ENCODE assay signal across 17 cellular contexts in genomic region chr20:21360686-21361085, GRCh38. TPM values are rescaled to one million over a fixed set of nuclear protein-coding genes. Genes with fewer than 3 reads are reported as not detected.
DNase-seq lines count a peak whose midpoint lies in the region; ATAC-seq, FAIRE-seq and TF ChIP-seq lines count a peak whose summit lies in the region.
"Had no signal": no experiment of that assay in that cellular context is flagged by ENCODE, and none has a peak within 500 bp of the region (broad histone marks: within the 10 kb centered on the region; RNA-seq: fewer than 3 reads in every experiment).

No MANE protein-coding gene starts in this region.

- H3K4me3 ChIP-seq in AG09309 (ENCODE audit: control insufficient read depth, low read depth, low read length) (no peak overlapping the region), GM23248 (no peak overlapping the region), HepG2 (replicated peaks in 1 of 3; ENCODE audit: insufficient read depth in 1 of 3, low read depth in 2 of 3, low read length in 3 of 3) (no peak overlapping the region)
- H3K4me3 ChIP-seq: MG63, sigmoid colon, stomach had no signal

- H2AFZ ChIP-seq in GM23248 (no peak overlapping the region), HepG2 (ENCODE audit: low read length) (no peak overlapping the region)

- TF ChIP-seq CTCF in AG09309 (IDR thresholded peaks at IDR 0.05; ENCODE audit: control insufficient read depth, insufficient read depth, low read depth, low read length, missing control alignments) (no peak), HepG2 (CRISPR knock-in tag; IDR thresholded peaks at IDR 0.05) (no peak), omental fat pad (IDR thresholded peaks at IDR 0.05) (no peak)

- BruUV-seq in HepG2 (replicated peaks; lab: Mats Ljungman, UMichigan): TSS peak; percentile 1

- TF ChIP-seq EP300 in HepG2 (IDR thresholded peaks at IDR 0.05; ENCODE audit: low read depth in 2 of 2, low read length in 2 of 2) (no peak), HepG2 (CRISPR knock-in tag; IDR thresholded peaks at IDR 0.05; ENCODE audit: borderline replicate concordance) (no peak)

- no peaks in the 10 kb centered on the region for H3K9me2 ChIP-seq in GM23248 (ENCODE audit: insufficient read depth)

- 93 to 100% methylated on average over 1 of the region's 1 CpG for WGBS in GM23248 (ENCODE audit: low coverage in 1 of 2, low lambda C conversion rate in 2 of 2, missing lambda C conversion rate in 2 of 2), 2 experiments
- WGBS in HepG2 (ENCODE audit: low lambda C conversion rate): 100% methylated on average over 1 of the region's 1 CpG

- in situ Hi-C loops in GM23248 (cut with MboI): no loop called here
- in situ Hi-C loops in HepG2 (cut with HindIII; ENCODE audit: extremely low pct_ligation_motif_present, low pct_unique_long_range_greater_than_20kb): no loop called here

- H3K79me2 ChIP-seq in GM23248 (ENCODE audit: insufficient read depth) (peaks cover 11% of the 10 kb centered on the region; the same call in 1 of the 2 replicates), HepG2 (ENCODE audit: insufficient read depth, low read length) (no peaks in the 10 kb centered on the region)

- peaks cover 18% of the 10 kb centered on the region for H3K4me1 ChIP-seq in GM23248 (ENCODE audit: insufficient read depth)
- peaks cover 59% of the 10 kb centered on the region for H3K4me1 ChIP-seq in HepG2 (ENCODE audit: insufficient read depth, low read length)

- intact Hi-C loops in HepG2 (cut with micrococcal nuclease; ENCODE audit: unreplicated experiment): no loop called here

- POLR2A ChIA-PET in HepG2 (lab: Yijun Ruan, JAX): no interaction called here

- DNase-seq in AG09309 (ENCODE audit: low read depth) (peak; percentile 29), GM23248 (peak; percentile 15), amniotic epithelial cell (ENCODE audit: low read depth) (peak; percentile 17), HepG2 (ENCODE audit: low spot score) (no peak), omental fat pad (ENCODE audit: low spot score) (no peak), hypothalamus (lab: John Stamatoyannopoulos, UW) (no peak), SIG-M5 (lab: John Stamatoyannopoulos, UW) (no peak)
- DNase-seq: activated CD4-positive, alpha-beta T cell treated with anti-CD3 and anti-CD28 coated beads for 1 hour; brain microvascular endothelial cell; CD4-positive, alpha-beta memory T cell; effector memory CD8-positive, alpha-beta T cell; MG63; NCI-H2171; sigmoid colon; stomach had no signal

- peak overlapping the region; percentile 17 for H3K4me2 ChIP-seq in GM23248 (ENCODE audit: unreplicated experiment)
- H3K4me2 ChIP-seq in HepG2 (ENCODE audit: low read depth, low read length): no peak overlapping the region

- no peak for ATAC-seq in HepG2
- no peak for ATAC-seq in omental fat pad (ENCODE audit: low FRiP score)
- ATAC-seq in HG03460 (IDR thresholded peaks at IDR 0.05; ENCODE audit: unreplicated experiment): no peak
- ATAC-seq: effector memory CD8-positive, alpha-beta T cell had no signal

- TF ChIP-seq RAD21 in HepG2 (CRISPR knock-in tag; IDR thresholded peaks at IDR 0.05): no peak

- H3K27ac ChIP-seq in GM23248 (peak overlapping the region; percentile 43), HepG2 (ENCODE audit: extremely low read length, insufficient read depth, low read length) (no peak overlapping the region)
- H3K27ac ChIP-seq: brain microvascular endothelial cell, sigmoid colon, stomach had no signal

- H3K9ac ChIP-seq in GM23248 (no peak overlapping the region; the same call in 1 of the 2 replicates), HepG2 (ENCODE audit: insufficient read depth, low read depth, low read length) (no peak overlapping the region)

- no peak for TF ChIP-seq POLR2A in HepG2 (IDR thresholded peaks at IDR 0.05; ENCODE audit: insufficient read depth in 1 of 2, low read depth in 2 of 2, low read length in 2 of 2)

- H4K20me1 ChIP-seq in GM23248 (ENCODE audit: insufficient read depth) (no peaks in the 10 kb centered on the region), HepG2 (ENCODE audit: insufficient read depth, low read length) (no peaks in the 10 kb centered on the region)

- peaks cover 26% of the 10 kb centered on the region for H3F3A ChIP-seq in GM23248 (ENCODE audit: insufficient read depth)

- no peaks in the 10 kb centered on the region for H3K9me3 ChIP-seq in GM23248 (ENCODE audit: low read depth)
- no peaks in the 10 kb centered on the region for H3K9me3 ChIP-seq in HepG2 (ENCODE audit: low read length)
- H3K9me3 ChIP-seq: MG63, sigmoid colon, stomach had no signal

- H3K27me3 ChIP-seq in GM23248 (replicated peaks; ENCODE audit: insufficient read depth): no peaks in the 10 kb centered on the region
- no peaks in the 10 kb centered on the region for H3K27me3 ChIP-seq in HepG2 (ENCODE audit: control insufficient read depth in 1 of 2, insufficient read depth in 2 of 2, low read length in 2 of 2)
- H3K27me3 ChIP-seq: brain microvascular endothelial cell, MG63, sigmoid colon, stomach had no signal

- no peak for FAIRE-seq in HepG2 (lab: Jason Lieb, UNC)

- H3K36me3 ChIP-seq in GM23248 (ENCODE audit: low read depth): peaks cover 30% of the 10 kb centered on the region
- H3K36me3 ChIP-seq in HepG2 (replicated peaks in 1 of 2; ENCODE audit: control insufficient read depth in 1 of 2, insufficient read depth in 2 of 2, low read length in 2 of 2): peaks cover 21 to 52% of the 10 kb centered on the region in 2 experiments

- CTCF ChIA-PET in HepG2 (lab: Yijun Ruan, JAX; ENCODE audit: low intra/inter-chr PET ratio, low total read pairs): no interaction called here

RNA-seq across cellular contexts. Expression of gene NKX2-4, which starts 36.6 kb away (rescaled TPM):
- not detected in 2 replicates for total RNA-seq in GM23248 (2014; rRNA removed; shearing (Covaris generic))
- polyA plus RNA-seq in GM23248 (2016; fragmentation: Nextera tagmentation; extraction: Ambion mirVana) (not detected in 2 replicates), HepG2 (2011; rRNA removed) (not detected in 2 replicates)
- total RNA-seq in HepG2 (2016; rRNA removed; fragmentation: Illumina TruSeq; extraction: Trizol) (not detected in 2 replicates), omental fat pad (not detected)
- not detected in 2 replicates for total RNA-seq in HepG2 (2016; cell fraction: cytosol; rRNA removed; fragmentation: Illumina TruSeq; extraction: Trizol; ENCODE audit: low read depth)
- not detected in 2 replicates for total RNA-seq in HepG2 (2016; cell fraction: insoluble cytoplasmic fraction; rRNA removed; fragmentation: Illumina TruSeq; extraction: Trizol)
- total RNA-seq in HepG2 (2016; cell fraction: membrane; rRNA removed; fragmentation: Illumina TruSeq; extraction: Trizol): not detected in 2 replicates
- total RNA-seq in HepG2 (2016; cell fraction: nucleus; rRNA removed; fragmentation: Illumina TruSeq; extraction: Trizol): not detected in 2 replicates
- polyA plus RNA-seq in HepG2 (2011; cell fraction: cytosol; rRNA removed): not detected in 2 replicates
- not detected in 2 replicates for polyA plus RNA-seq in HepG2 (2011; cell fraction: nucleus; rRNA removed)
- not detected in 2 replicates for polyA plus RNA-seq in HepG2 (2012)
- not detected in 2 replicates for polyA plus RNA-seq in HepG2 (2016; cell fraction: cytosol; fragmentation: Illumina TruSeq; extraction: Trizol; ENCODE audit: low read depth)
- polyA plus RNA-seq in HepG2 (2016; cell fraction: insoluble cytoplasmic fraction; fragmentation: Illumina TruSeq; extraction: Trizol; ENCODE audit: low read depth): not detected in 2 replicates
- not detected in 2 replicates for polyA plus RNA-seq in HepG2 (2016; cell fraction: membrane; fragmentation: Illumina TruSeq; extraction: Trizol; ENCODE audit: low read depth)
- polyA plus RNA-seq in HepG2 (2016; cell fraction: nucleus; fragmentation: Illumina TruSeq; extraction: Trizol; ENCODE audit: insufficient read depth, low read depth): not detected in 2 replicates
- not detected in 2 replicates for polyA minus RNA-seq in HepG2 (2011; rRNA and poly(A)+ RNA removed; ENCODE audit: low replicate concordance)
- polyA minus RNA-seq in HepG2 (2011; cell fraction: cytosol; rRNA and poly(A)+ RNA removed): not detected in 2 replicates
- polyA minus RNA-seq in HepG2 (2011; cell fraction: nucleus; rRNA and poly(A)+ RNA removed): not detected in 2 replicates
- total RNA-seq: CD4-positive, alpha-beta memory T cell; sigmoid colon; stomach; T-helper 1 cell treated with Interleukin-12 subunit alpha and Interleukin-12 subunit beta and Interleukin-4 antibody, amounts not matched to agents 30 ng/mL and 1 ng/mL, for 36 hours had no signal
- polyA plus RNA-seq: CD4-positive, alpha-beta memory T cell; sigmoid colon; stomach had no signal

RNA-seq across cellular contexts. Expression of gene XRN2, which starts 57.6 kb away (rescaled TPM):
- total RNA-seq in GM23248 (2014; rRNA removed; shearing (Covaris generic)): 78.9 and 80.9 TPM in 2 replicates
- 54.3 and 55.0 TPM in 2 replicates for polyA plus RNA-seq in GM23248 (2016; fragmentation: Nextera tagmentation; extraction: Ambion mirVana)
- total RNA-seq in HepG2 (2016; rRNA removed; fragmentation: Illumina TruSeq; extraction: Trizol): 171 and 256 TPM in 2 replicates
- 45.6 and 51.1 TPM in 2 replicates for total RNA-seq in HepG2 (2016; cell fraction: cytosol; rRNA removed; fragmentation: Illumina TruSeq; extraction: Trizol; ENCODE audit: low read depth)
- 169 and 245 TPM in 2 replicates for total RNA-seq in HepG2 (2016; cell fraction: insoluble cytoplasmic fraction; rRNA removed; fragmentation: Illumina TruSeq; extraction: Trizol)
- 82.9 and 105 TPM in 2 replicates for total RNA-seq in HepG2 (2016; cell fraction: membrane; rRNA removed; fragmentation: Illumina TruSeq; extraction: Trizol)
- 118 and 127 TPM in 2 replicates for total RNA-seq in HepG2 (2016; cell fraction: nucleus; rRNA removed; fragmentation: Illumina TruSeq; extraction: Trizol)
- 72.1 and 90.3 TPM in 2 replicates for polyA plus RNA-seq in HepG2 (2011; rRNA removed)
- 47.0 and 59.7 TPM in 2 replicates for polyA plus RNA-seq in HepG2 (2011; cell fraction: cytosol; rRNA removed)
- polyA plus RNA-seq in HepG2 (2011; cell fraction: nucleus; rRNA removed): 59.5 and 68.9 TPM in 2 replicates
- 84.6 and 86.2 TPM in 2 replicates for polyA plus RNA-seq in HepG2 (2012)
- 10.5 and 11.9 TPM in 2 replicates for polyA plus RNA-seq in HepG2 (2016; cell fraction: cytosol; fragmentation: Illumina TruSeq; extraction: Trizol; ENCODE audit: low read depth)
- polyA plus RNA-seq in HepG2 (2016; cell fraction: insoluble cytoplasmic fraction; fragmentation: Illumina TruSeq; extraction: Trizol; ENCODE audit: low read depth): 147 and 153 TPM in 2 replicates
- polyA plus RNA-seq in HepG2 (2016; cell fraction: membrane; fragmentation: Illumina TruSeq; extraction: Trizol; ENCODE audit: low read depth): 23.2 and 29.4 TPM in 2 replicates
- polyA plus RNA-seq in HepG2 (2016; cell fraction: nucleus; fragmentation: Illumina TruSeq; extraction: Trizol; ENCODE audit: insufficient read depth, low read depth): 96.3 and 98.6 TPM in 2 replicates
- 14.6 and 43.6 TPM in 2 replicates for polyA minus RNA-seq in HepG2 (2011; rRNA and poly(A)+ RNA removed; ENCODE audit: low replicate concordance)
- 68.8 and 71.0 TPM in 2 replicates for polyA minus RNA-seq in HepG2 (2011; cell fraction: cytosol; rRNA and poly(A)+ RNA removed)
- 98.6 and 107 TPM in 2 replicates for polyA minus RNA-seq in HepG2 (2011; cell fraction: nucleus; rRNA and poly(A)+ RNA removed)
- 100 to 1,000 TPM in 1 of 4 donors, 10 to 100 TPM in 3; 60.5 to 116 (median 68.6) TPM for total RNA-seq in omental fat pad

Comparison
In these comparisons a context has a peak if more than half of its experiments do, and no peak if none do; other contexts are left out.
1. DNase-seq: peak in AG09309 (single experiment), GM23248 (single experiment) and amniotic epithelial cell (single experiment); none in HepG2 (single experiment), omental fat pad (single experiment), hypothalamus (0 of 51) and SIG-M5 (single experiment).